ENCODE assay signal across 17 cellular contexts in the genomic region with DNA sequence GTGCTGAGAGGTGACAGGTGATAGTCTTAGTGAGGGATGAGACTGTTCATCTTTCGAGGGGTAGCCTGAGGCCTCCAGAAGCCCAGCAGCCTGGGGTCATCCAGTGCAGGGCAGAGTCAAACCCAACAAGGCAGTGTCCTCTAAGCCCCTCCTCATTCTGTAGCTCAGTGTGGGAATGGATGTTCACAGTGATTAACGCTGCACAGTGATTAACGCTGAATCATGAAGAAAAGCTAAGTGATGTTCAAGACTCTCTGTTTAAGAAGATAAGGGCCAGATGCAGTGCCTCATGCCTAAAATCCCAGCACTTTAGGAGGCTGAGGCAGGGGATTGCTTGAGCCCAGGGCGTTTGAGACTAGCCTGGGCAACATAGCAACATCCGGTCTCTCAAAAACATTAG.
"Had no signal": no experiment of that assay in that cellular context is flagged by ENCODE, and none has a peak within 500 bp of the region (broad histone marks: within the 10 kb centered on the region; RNA-seq: fewer than 3 reads in every experiment).

No MANE protein-coding gene starts in this region.

- H3K4me3 Mint-ChIP-seq: activated B cell treated with CpG ODN at 0.5 μM for 24 hours; activated CD8-positive, alpha-beta memory T cell treated with anti-CD3 and anti-CD28 coated beads, Interleukin-2, amount 10 ng/mL, durations not matched to agents 7 days and 5 days; activated T-cell treated with anti-CD3 and anti-CD28 coated beads, Interleukin-2, amount 50 U/mL, for 24 hours; memory B cell had no signal

- H3K4me3 ChIP-seq: left lung, SK-N-MC had no signal

- H3K4me1 ChIP-seq: pancreas had no signal

- DNase-seq: activated B cell treated with CpG ODN at 0.5 μM for 24 hours; activated CD4-positive, alpha-beta T cell treated with anti-CD3 and anti-CD28 coated beads, Interleukin-2, amount 50 U/mL, for 1 hour; activated CD8-positive, alpha-beta memory T cell treated with anti-CD3 and anti-CD28 coated beads, Interleukin-2, amount 10 ng/mL, durations not matched to agents 7 days and 5 days; activated effector memory CD4-positive, alpha-beta T cell treated with Interleukin-2 at 50 U/mL for 16 hours; activated T-cell treated with anti-CD3 and anti-CD28 coated beads, Interleukin-2, amount 50 U/mL, for 24 hours; amygdala; brain microvascular endothelial cell; dermis blood vessel endothelial cell; endodermal cell; heart right ventricle; left lung; pancreas; T-helper 1 cell had no signal

- H3K27ac ChIP-seq: brain microvascular endothelial cell, esophagus muscularis mucosa, left lung, pancreas, SK-N-MC had no signal

- H3K27me3 ChIP-seq: brain microvascular endothelial cell, pancreas had no signal

- H3K4me1 Mint-ChIP-seq: activated B cell treated with CpG ODN at 0.5 μM for 24 hours; activated CD8-positive, alpha-beta memory T cell treated with anti-CD3 and anti-CD28 coated beads, Interleukin-2, amount 10 ng/mL, durations not matched to agents 7 days and 5 days; memory B cell had no signal

- H3K9me3 ChIP-seq: left lung, pancreas had no signal

- H3K36me3 ChIP-seq: brain microvascular endothelial cell, esophagus muscularis mucosa, heart right ventricle, left lung, pancreas had no signal

- H3K9me3 Mint-ChIP-seq: activated B cell treated with CpG ODN at 0.5 μM for 24 hours; activated T-cell treated with anti-CD3 and anti-CD28 coated beads, Interleukin-2, amount 50 U/mL, for 24 hours; memory B cell had no signal

- H3K36me3 Mint-ChIP-seq: activated CD8-positive, alpha-beta memory T cell treated with anti-CD3 and anti-CD28 coated beads, Interleukin-2, amount 10 ng/mL, durations not matched to agents 7 days and 5 days had no signal

- H3K27ac Mint-ChIP-seq: activated B cell treated with CpG ODN at 0.5 μM for 24 hours; activated CD8-positive, alpha-beta memory T cell treated with anti-CD3 and anti-CD28 coated beads, Interleukin-2, amount 10 ng/mL, durations not matched to agents 7 days and 5 days; activated naive CD4-positive, alpha-beta T cell treated with anti-CD3 and anti-CD28 coated beads, Interleukin-2, amount 50 U/mL, for 72 hours; activated T-cell treated with anti-CD3 and anti-CD28 coated beads, Interleukin-2, amount 50 U/mL, for 24 hours; endodermal cell; memory B cell had no signal

- ATAC-seq: activated CD8-positive, alpha-beta memory T cell treated with anti-CD3 and anti-CD28 coated beads, Interleukin-2, amount 10 ng/mL, durations not matched to agents 7 days and 5 days; activated naive CD4-positive, alpha-beta T cell treated with anti-CD3 and anti-CD28 coated beads, Interleukin-2, amount 50 U/mL, for 72 hours; heart right ventricle; left lung had no signal
